ENCODE assay signal across 2 cellular contexts in the genomic region with DNA sequence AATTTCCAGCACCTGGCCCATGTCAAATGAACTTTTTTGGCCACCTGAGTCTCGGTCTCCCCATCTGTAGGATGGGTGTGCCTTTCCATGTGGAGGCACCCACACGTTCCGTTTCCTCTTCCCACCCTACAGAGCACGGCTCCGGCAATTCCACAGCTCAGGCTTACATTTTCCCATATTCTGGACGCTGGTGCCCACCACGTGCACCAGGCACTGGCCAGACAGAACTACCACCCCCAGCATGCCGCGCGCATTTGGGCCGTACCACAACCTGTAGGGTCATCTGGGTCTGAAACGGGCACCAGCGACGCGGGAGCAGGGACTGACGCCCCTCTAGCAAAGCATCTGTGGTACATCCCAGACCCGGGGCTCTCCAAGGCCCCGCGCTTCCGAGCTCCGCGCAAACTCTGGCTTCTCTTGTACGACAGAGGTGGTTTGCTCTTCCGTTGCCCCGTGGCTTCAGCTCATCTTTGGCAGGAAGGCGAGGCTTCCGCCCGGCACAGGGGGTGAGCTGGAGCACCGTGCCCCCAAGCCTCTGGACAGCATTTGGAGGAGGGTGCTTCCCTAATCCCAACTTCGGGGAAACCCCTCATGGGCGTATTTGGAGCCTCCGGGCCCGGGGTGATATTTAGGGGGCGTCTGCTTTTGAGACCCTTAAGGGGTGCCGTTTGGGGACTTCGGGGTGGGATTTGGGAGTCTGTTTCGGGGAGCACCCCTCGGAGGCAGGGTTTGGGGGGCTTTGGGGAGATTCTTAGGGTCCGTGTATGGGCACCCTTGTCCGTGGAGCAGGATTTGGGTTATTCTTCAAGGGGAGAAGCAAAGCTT.
A peak's percentile ranks its signal among the peaks of the same experiment; 100 is the strongest.
TF ChIP-seq lines count a peak whose summit lies in the region.

No MANE protein-coding gene starts in this region.

TF ChIP-seq in GM23338, 12 proteins besides CTCF, POLR2A, EP300 and RAD21:
- TF ChIP-seq NANOG (IDR thresholded peaks at IDR 0.05; ENCODE audit: borderline replicate concordance) = no peak
- TF ChIP-seq, protein P1, sequence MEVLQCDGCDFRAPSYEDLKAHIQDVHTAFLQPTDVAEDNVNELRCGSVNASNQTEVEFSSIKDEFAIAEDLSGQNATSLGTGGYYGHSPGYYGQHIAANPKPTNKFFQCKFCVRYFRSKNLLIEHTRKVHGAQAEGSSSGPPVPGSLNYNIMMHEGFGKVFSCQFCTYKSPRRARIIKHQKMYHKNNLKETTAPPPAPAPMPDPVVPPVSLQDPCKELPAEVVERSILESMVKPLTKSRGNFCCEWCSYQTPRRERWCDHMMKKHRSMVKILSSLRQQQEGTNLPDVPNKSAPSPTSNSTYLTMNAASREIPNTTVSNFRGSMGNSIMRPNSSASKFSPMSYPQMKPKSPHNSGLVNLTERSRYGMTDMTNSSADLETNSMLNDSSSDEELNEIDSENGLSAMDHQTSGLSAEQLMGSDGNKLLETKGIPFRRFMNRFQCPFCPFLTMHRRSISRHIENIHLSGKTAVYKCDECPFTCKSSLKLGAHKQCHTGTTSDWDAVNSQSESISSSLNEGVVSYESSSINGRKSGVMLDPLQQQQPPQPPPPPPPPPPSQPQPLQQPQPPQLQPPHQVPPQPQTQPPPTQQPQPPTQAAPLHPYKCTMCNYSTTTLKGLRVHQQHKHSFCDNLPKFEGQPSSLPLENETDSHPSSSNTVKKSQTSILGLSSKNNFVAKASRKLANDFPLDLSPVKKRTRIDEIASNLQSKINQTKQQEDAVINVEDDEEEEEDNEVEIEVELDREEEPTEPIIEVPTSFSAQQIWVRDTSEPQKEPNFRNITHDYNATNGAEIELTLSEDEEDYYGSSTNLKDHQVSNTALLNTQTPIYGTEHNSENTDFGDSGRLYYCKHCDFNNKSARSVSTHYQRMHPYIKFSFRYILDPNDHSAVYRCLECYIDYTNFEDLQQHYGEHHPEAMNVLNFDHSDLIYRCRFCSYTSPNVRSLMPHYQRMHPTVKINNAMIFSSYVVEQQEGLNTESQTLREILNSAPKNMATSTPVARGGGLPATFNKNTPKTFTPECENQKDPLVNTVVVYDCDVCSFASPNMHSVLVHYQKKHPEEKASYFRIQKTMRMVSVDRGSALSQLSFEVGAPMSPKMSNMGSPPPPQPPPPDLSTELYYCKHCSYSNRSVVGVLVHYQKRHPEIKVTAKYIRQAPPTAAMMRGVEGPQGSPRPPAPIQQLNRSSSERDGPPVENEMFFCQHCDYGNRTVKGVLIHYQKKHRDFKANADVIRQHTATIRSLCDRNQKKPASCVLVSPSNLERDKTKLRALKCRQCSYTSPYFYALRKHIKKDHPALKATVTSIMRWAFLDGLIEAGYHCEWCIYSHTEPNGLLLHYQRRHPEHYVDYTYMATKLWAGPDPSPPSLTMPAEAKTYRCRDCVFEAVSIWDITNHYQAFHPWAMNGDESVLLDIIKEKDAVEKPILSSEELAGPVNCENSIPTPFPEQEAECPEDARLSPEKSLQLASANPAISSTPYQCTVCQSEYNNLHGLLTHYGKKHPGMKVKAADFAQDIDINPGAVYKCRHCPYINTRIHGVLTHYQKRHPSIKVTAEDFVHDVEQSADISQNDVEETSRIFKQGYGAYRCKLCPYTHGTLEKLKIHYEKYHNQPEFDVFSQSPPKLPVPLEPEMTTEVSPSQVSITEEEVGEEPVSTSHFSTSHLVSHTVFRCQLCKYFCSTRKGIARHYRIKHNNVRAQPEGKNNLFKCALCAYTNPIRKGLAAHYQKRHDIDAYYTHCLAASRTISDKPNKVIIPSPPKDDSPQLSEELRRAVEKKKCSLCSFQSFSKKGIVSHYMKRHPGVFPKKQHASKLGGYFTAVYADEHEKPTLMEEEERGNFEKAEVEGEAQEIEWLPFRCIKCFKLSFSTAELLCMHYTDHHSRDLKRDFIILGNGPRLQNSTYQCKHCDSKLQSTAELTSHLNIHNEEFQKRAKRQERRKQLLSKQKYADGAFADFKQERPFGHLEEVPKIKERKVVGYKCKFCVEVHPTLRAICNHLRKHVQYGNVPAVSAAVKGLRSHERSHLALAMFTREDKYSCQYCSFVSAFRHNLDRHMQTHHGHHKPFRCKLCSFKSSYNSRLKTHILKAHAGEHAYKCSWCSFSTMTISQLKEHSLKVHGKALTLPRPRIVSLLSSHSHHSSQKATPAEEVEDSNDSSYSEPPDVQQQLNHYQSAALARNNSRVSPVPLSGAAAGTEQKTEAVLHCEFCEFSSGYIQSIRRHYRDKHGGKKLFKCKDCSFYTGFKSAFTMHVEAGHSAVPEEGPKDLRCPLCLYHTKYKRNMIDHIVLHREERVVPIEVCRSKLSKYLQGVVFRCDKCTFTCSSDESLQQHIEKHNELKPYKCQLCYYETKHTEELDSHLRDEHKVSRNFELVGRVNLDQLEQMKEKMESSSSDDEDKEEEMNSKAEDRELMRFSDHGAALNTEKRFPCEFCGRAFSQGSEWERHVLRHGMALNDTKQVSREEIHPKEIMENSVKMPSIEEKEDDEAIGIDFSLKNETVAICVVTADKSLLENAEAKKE (CRISPR knock-in tag; IDR thresholded peaks at IDR 0.05) = no peak
- TF ChIP-seq JUNB (IDR thresholded peaks at IDR 0.05; ENCODE audit: unreplicated experiment) = no peak
- peak; percentile 61; the same call in 1 of the 2 replicates for TF ChIP-seq CREB1 (CRISPR knock-in tag; IDR thresholded peaks at IDR 0.05; ENCODE audit: low read depth)
- peak; percentile 84 for TF ChIP-seq POLR2AphosphoS5 (IDR thresholded peaks at IDR 0.05; ENCODE audit: low read depth)
- TF ChIP-seq ZNF114 (CRISPR knock-in tag; IDR thresholded peaks at IDR 0.05) = no peak
- TF ChIP-seq, protein P2, sequence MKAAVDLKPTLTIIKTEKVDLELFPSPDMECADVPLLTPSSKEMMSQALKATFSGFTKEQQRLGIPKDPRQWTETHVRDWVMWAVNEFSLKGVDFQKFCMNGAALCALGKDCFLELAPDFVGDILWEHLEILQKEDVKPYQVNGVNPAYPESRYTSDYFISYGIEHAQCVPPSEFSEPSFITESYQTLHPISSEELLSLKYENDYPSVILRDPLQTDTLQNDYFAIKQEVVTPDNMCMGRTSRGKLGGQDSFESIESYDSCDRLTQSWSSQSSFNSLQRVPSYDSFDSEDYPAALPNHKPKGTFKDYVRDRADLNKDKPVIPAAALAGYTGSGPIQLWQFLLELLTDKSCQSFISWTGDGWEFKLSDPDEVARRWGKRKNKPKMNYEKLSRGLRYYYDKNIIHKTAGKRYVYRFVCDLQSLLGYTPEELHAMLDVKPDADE (IDR thresholded peaks at IDR 0.05) = peak; percentile 64; the same call in 1 of the 2 replicates

TF ChIP-seq in neural cell, 6 proteins besides CTCF, POLR2A, EP300 and RAD21:
- TF ChIP-seq MXI1 (conservative IDR thresholded peaks at IDR 0.05; ENCODE audit: poor library complexity, severe bottlenecking) (peak; percentile 60), POLR2AphosphoS5 (IDR thresholded peaks at IDR 0.05) (peak; percentile 38), REST (IDR thresholded peaks at IDR 0.05; ENCODE audit: borderline replicate concordance) (no peak)
